Comparison of ENCODE assay signal across 1 cellular context in the genomic region with DNA sequence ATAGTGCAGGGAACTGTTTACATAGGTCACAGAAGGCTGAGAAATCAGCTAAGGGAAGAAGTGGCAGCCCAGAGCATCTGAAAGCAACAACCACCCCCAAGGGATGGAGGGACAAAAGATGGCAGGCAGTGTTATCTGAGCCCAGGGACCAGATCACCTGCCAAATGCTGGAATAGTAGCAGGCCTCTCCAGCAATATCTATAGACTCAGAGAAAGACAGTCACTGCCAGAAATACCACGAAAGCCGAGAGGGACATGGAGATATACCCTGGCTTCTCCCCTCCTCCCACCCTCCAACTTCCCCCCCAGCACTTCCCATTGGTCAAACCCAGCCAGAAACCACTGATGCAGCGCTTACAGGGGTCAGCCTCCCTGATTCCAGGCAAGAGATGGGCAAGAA.
TF ChIP-seq lines count a peak whose summit lies in the region.

No MANE protein-coding gene starts in this region.

TF ChIP-seq in IMR-90, 13 proteins besides CTCF, POLR2A, EP300 and RAD21 (continued from another document):
- no peak for TF ChIP-seq CEBPB (IDR thresholded peaks at IDR 0.05; ENCODE audit: low read depth, low read length)
- TF ChIP-seq RFX5 (IDR thresholded peaks at IDR 0.05; ENCODE audit: low read depth, low read length): no peak
- no peak for TF ChIP-seq CHD1 (IDR thresholded peaks at IDR 0.05; ENCODE audit: low read depth, low read length)
